8 cellular contexts compared by ENCODE assay signal in genomic region chr17:31499771-31500554, GRCh38.
DNase-seq lines count a peak whose midpoint lies in the region; ATAC-seq, FAIRE-seq and TF ChIP-seq lines count a peak whose summit lies in the region.

No MANE protein-coding gene starts in this region.

- FAIRE-seq in GM12892 (lab: Jason Lieb, UNC) = no peak

- no peak for TF ChIP-seq CTCF in natural killer cell (IDR thresholded peaks at IDR 0.05)

- ATAC-seq in esophagus mucosa (peak; percentile 44), natural killer cell (peak in 2 of 3 donors; percentile 53 to 61), HG03095 (IDR thresholded peaks at IDR 0.05; ENCODE audit: unreplicated experiment) (no peak), GM18520 (IDR thresholded peaks at IDR 0.05; ENCODE audit: unreplicated experiment) (no peak), HG03460 (IDR thresholded peaks at IDR 0.05; ENCODE audit: unreplicated experiment) (no peak)

- H3K27me3 Mint-ChIP-seq in natural killer cell (ENCODE audit: low read depth in 2 of 2) = no peaks in the 10 kb centered on the region

- no peaks in the 10 kb centered on the region for H3K9me3 Mint-ChIP-seq in natural killer cell

- DNase-seq in C1 segment of cervical spinal cord (lab: John Stamatoyannopoulos, UW) (peak in 12 of 14 donors; percentile 30 to 83 (median 65)), NCI-H526 treated with DMSO at 0.1 percent for 48 hours (lab: John Stamatoyannopoulos, UW) (peak; percentile 48), natural killer cell (no peak), GM12892 (ENCODE audit: insufficient read length) (no peak)

- no peak overlapping the region for H3K4me3 Mint-ChIP-seq in natural killer cell

- peak overlapping the region; percentile 64 to 68 for H3K27ac Mint-ChIP-seq in natural killer cell

- intact Hi-C loops in natural killer cell (cut with micrococcal nuclease) = no loop called here

- H3K36me3 Mint-ChIP-seq in natural killer cell = no peaks in the 10 kb centered on the region

- no peak for TF ChIP-seq POLR2A in GM12892 (IDR thresholded peaks at IDR 0.05; ENCODE audit: low read depth, low read length)

- peaks cover 38 to 63% of the 10 kb centered on the region in 2 donors for H3K4me1 Mint-ChIP-seq in natural killer cell

Comparison
In these comparisons a context has a peak if more than half of its experiments do, and no peak if none do; other contexts are left out.
1. DNase-seq: peak in C1 segment of cervical spinal cord (12 of 14) and NCI-H526 treated with DMSO at 0.1 percent for 48 hours (single experiment); none in natural killer cell (single experiment) and GM12892 (single experiment).
2. ATAC-seq: peak in esophagus mucosa (single experiment) and natural killer cell (2 of 3); none in HG03095 (single experiment), GM18520 (single experiment) and HG03460 (single experiment).